ENCODE assay signal across 20 cellular contexts in the genomic region with DNA sequence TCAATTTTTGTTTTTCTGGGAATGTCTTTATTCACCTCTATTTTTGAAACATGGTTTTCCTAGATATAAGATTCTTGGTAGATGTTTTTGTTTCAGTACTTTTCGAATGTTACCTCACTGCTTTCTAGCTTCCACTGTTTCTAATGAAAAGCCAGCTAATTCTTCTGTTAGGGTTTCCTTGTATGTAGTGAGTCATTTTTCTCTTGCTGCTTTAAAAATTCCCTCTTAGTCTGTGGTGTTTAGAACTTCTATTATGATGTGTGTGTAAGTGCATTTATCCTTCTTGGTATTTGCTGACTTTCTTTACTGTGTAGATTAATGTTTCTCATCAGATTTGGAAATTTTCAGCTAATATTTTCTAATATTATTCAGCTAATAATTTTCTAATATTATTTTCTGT.
A peak's percentile ranks its signal among the peaks of the same experiment; 100 is the strongest.
DNase-seq lines count a peak whose midpoint lies in the region; TF ChIP-seq lines count a peak whose summit lies in the region.
"Had no signal": no experiment of that assay in that cellular context is flagged by ENCODE, and none has a peak within 500 bp of the region (broad histone marks: within the 10 kb centered on the region; RNA-seq: fewer than 3 reads in every experiment).

No MANE protein-coding gene starts in this region.

- H3K9me3 ChIP-seq in OCI-LY7 (ENCODE audit: low read length) = peaks cover 3% of the 10 kb centered on the region; the same call in 1 of the 2 replicates
- H3K9me3 ChIP-seq: BE2C, MG63 had no signal

- no peaks in the 10 kb centered on the region for H4K20me1 ChIP-seq in OCI-LY7 (ENCODE audit: insufficient read depth, low read length)

- no peak overlapping the region for H3K4me3 ChIP-seq in astrocyte of the spinal cord (ENCODE audit: low read depth, low read length)
- no peak overlapping the region for H3K4me3 ChIP-seq in fibroblast of the aortic adventitia (ENCODE audit: low read depth, low read length)
- no peak overlapping the region for H3K4me3 ChIP-seq in OCI-LY7 (ENCODE audit: low read depth, low read length, poor library complexity, severe bottlenecking)
- H3K4me3 ChIP-seq: GM12878, MG63 had no signal

- DNase-seq in HT1080 (ENCODE audit: low read depth) (peak; percentile 21), astrocyte of the spinal cord (ENCODE audit: low read depth, low spot score) (peak; percentile 13), fibroblast of the aortic adventitia (ENCODE audit: low read depth) (peak; percentile 4), OCI-LY7 (ENCODE audit: low spot score) (no peak), MV-4-11 (lab: John Stamatoyannopoulos, UW) (no peak), cerebellum (ENCODE audit: low spot score) (no peak), NCI-H510A (lab: John Stamatoyannopoulos, UW) (no peak)
- DNase-seq: BE2C, DMS79, GOT3, HCEC 1CT, Karpas-422, MG63, NCI-H1048, NCI-H1417 treated with DMSO at 0.1 percent for 48 hours, NCI-H187, NCI-H2107, NCI-H510A treated with DMSO at 0.1 percent for 48 hours, NCI-H748 treated with DMSO at 0.1 percent for 48 hours had no signal

- H2AFZ ChIP-seq in OCI-LY7 (ENCODE audit: low read length) = no peak overlapping the region

- no peaks in the 10 kb centered on the region for H3K4me1 ChIP-seq in OCI-LY7 (ENCODE audit: insufficient read depth, low read length, poor library complexity, severe bottlenecking)
- H3K4me1 ChIP-seq: BE2C had no signal

- POLR2A ChIA-PET in OCI-LY7 (lab: Charles Lee) = interaction anchor here (0.6 to 1.2 kb wide), 3 partner anchors 10 to 872 kb away, joined by 3 to 4 read pairs (median 3); no protein-coding TSS in a partner anchor

- CTCF ChIA-PET in OCI-LY7 (lab: Charles Lee; ENCODE audit: unreplicated experiment) = no interaction called here

- no peak overlapping the region for H3K4me2 ChIP-seq in OCI-LY7 (ENCODE audit: low read length)

- no TSS peak for BruUV-seq in OCI-LY7 (replicated peaks; lab: Mats Ljungman, UMichigan)

- no peaks in the 10 kb centered on the region for H3K9me2 ChIP-seq in OCI-LY7 (ENCODE audit: insufficient read depth, low read length)

- no peaks in the 10 kb centered on the region for H3K79me2 ChIP-seq in OCI-LY7 (ENCODE audit: insufficient read depth, low read depth, low read length)

- in situ Hi-C loops in astrocyte of the spinal cord (cut with HindIII; ENCODE audit: low sequenced_read_pairs) = no loop called here

- H3K36me3 ChIP-seq in OCI-LY7 (ENCODE audit: insufficient read depth, low read length) = no peaks in the 10 kb centered on the region
- H3K36me3 ChIP-seq: BE2C, MG63 had no signal

- no peak overlapping the region for H3K27ac ChIP-seq in OCI-LY7 (ENCODE audit: low read depth, low read length, poor library complexity, severe bottlenecking)

- intact Hi-C loops in OCI-LY7 (cut with micrococcal nuclease; ENCODE audit: unreplicated experiment) = no loop called here

- TF ChIP-seq CTCF in astrocyte of the spinal cord (IDR thresholded peaks at IDR 0.05; ENCODE audit: low read depth, low read length) (no peak), fibroblast of the aortic adventitia (IDR thresholded peaks at IDR 0.05; ENCODE audit: insufficient read depth, low read length) (no peak), OCI-LY7 (conservative IDR thresholded peaks at IDR 0.05; ENCODE audit: low read length) (no peak)

Comparison
In these comparisons a context has a peak if more than half of its experiments do, and no peak if none do; other contexts are left out.
1. DNase-seq: peak in HT1080 (single experiment), astrocyte of the spinal cord (single experiment) and fibroblast of the aortic adventitia (single experiment); none in OCI-LY7 (single experiment), MV-4-11 (single experiment), cerebellum (single experiment) and NCI-H510A (single experiment).